In the genomic region with DNA sequence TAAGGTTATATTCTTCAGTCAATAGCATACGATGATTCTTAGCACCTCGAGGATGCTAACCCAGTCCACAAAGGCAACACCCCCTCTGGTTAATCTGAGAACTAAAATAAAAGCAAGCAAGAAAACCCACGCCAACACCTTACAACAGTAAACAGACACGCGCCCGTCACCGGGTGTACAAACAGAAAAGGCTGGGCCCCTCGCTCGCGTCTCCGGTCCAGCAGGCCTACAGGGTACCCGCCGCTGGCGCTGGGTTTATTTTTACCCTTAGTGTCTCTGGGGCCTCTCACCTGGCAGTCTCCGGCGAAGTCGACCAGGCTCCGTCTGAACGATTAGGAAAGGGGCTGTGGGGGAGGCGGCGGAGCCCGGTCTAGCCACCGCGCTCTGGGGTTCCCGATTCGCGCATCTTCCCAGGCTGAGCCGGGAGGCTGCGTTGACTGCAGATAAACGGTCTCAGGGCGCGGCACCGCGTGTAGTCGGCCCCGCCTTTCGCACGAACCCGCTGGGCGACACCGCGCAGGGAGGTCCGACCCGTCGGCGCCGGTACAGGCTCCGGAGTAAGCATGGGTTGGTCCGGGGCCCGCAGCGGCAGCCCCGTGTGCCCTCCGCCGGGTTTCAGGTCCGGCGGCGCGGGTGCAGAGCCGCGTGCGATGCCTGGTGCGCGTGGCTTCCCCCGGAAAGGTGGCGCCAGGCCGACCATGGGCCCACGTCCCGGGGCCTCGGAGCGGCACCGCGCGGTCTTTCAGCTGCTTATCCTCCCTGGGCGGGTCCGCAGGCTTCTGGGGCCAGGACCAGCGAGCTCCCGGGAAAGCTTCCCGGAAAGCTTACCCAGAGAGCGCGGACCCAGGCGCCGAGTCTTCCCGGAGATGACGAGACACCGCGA, we compare ENCODE assay signal across 1 cellular context.
TF ChIP-seq lines count a peak whose summit lies in the region.

A gene with protein sequence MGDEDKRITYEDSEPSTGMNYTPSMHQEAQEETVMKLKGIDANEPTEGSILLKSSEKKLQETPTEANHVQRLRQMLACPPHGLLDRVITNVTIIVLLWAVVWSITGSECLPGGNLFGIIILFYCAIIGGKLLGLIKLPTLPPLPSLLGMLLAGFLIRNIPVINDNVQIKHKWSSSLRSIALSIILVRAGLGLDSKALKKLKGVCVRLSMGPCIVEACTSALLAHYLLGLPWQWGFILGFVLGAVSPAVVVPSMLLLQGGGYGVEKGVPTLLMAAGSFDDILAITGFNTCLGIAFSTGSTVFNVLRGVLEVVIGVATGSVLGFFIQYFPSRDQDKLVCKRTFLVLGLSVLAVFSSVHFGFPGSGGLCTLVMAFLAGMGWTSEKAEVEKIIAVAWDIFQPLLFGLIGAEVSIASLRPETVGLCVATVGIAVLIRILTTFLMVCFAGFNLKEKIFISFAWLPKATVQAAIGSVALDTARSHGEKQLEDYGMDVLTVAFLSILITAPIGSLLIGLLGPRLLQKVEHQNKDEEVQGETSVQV (minus strand): TSS at position 868 of the 883 bp plus-strand sequence. CDS start 9,211 bp downstream, outside the sequence.

TF ChIP-seq in K562, 482 proteins besides CTCF, POLR2A, EP300 and RAD21 (continued from another document and continues in another):
- TF ChIP-seq, protein P1, sequence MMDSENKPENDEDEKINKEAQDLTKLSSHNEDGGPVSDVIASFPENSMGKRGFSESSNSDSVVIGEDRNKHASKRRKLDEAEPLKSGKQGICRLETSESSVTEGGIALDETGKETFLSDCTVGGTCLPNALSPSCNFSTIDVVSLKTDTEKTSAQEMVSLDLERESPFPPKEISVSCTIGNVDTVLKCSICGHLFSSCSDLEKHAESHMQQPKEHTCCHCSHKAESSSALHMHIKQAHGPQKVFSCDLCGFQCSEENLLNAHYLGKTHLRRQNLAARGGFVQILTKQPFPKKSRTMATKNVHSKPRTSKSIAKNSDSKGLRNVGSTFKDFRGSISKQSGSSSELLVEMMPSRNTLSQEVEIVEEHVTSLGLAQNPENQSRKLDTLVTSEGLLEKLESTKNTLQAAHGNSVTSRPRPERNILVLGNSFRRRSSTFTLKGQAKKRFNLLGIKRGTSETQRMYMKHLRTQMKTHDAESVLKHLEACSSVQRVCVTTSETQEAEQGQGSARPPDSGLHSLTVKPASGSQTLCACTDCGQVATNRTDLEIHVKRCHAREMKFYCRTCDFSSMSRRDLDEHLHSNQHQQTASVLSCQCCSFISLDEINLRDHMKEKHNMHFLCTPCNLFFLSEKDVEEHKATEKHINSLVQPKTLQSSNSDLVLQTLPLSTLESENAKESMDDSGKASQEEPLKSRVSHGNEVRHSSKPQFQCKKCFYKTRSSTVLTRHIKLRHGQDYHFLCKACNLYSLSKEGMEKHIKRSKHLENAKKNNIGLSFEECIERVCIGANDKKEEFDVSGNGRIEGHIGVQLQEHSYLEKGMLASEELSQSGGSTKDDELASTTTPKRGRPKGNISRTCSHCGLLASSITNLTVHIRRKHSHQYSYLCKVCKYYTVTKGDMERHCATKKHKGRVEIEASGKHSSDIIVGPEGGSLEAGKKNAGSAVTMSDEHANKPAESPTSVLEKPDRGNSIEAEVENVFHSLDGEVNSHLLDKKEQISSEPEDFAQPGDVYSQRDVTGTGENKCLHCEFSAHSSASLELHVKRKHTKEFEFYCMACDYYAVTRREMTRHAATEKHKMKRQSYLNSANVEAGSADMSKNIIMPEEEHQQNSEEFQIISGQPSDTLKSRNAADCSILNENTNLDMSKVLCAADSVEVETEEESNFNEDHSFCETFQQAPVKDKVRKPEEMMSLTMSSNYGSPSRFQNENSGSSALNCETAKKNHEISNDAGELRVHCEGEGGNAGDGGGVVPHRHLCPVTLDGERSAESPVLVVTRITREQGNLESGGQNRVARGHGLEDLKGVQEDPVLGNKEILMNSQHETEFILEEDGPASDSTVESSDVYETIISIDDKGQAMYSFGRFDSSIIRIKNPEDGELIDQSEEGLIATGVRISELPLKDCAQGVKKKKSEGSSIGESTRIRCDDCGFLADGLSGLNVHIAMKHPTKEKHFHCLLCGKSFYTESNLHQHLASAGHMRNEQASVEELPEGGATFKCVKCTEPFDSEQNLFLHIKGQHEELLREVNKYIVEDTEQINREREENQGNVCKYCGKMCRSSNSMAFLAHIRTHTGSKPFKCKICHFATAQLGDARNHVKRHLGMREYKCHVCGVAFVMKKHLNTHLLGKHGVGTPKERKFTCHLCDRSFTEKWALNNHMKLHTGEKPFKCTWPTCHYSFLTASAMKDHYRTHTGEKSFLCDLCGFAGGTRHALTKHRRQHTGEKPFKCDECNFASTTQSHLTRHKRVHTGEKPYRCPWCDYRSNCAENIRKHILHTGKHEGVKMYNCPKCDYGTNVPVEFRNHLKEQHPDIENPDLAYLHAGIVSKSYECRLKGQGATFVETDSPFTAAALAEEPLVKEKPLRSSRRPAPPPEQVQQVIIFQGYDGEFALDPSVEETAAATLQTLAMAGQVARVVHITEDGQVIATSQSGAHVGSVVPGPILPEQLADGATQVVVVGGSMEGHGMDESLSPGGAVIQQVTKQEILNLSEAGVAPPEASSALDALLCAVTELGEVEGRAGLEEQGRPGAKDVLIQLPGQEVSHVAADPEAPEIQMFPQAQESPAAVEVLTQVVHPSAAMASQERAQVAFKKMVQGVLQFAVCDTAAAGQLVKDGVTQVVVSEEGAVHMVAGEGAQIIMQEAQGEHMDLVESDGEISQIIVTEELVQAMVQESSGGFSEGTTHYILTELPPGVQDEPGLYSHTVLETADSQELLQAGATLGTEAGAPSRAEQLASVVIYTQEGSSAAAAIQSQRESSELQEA (IDR thresholded peaks at IDR 0.05; ENCODE audit: low read depth): no peak
- TF ChIP-seq ZNF696 (CRISPR knock-in tag; conservative IDR thresholded peaks at IDR 0.05): no peak
- no peak for TF ChIP-seq FOXJ3 (CRISPR knock-in tag; IDR thresholded peaks at IDR 0.05)
- no peak for TF ChIP-seq ZNF347 (CRISPR knock-in tag; IDR thresholded peaks at IDR 0.05; ENCODE audit: low read depth)
- peak; percentile 73 for TF ChIP-seq SMAD4 (CRISPR knock-in tag; conservative IDR thresholded peaks at IDR 0.05)
- TF ChIP-seq STAT5B (CRISPR knock-in tag; IDR thresholded peaks at IDR 0.05): no peak
- peak; percentile 93; the same call in 1 of the 2 replicates for TF ChIP-seq ZNF232 (CRISPR knock-in tag; IDR thresholded peaks at IDR 0.05)
- no peak for TF ChIP-seq KAT8 (IDR thresholded peaks at IDR 0.05; ENCODE audit: low read depth)
- TF ChIP-seq DDX20 (tag; IDR thresholded peaks at IDR 0.05; ENCODE audit: low read depth): no peak
- no peak for TF ChIP-seq ZNF668 (CRISPR knock-in tag; IDR thresholded peaks at IDR 0.05)
- TF ChIP-seq MEF2D (tag; conservative IDR thresholded peaks at IDR 0.05; ENCODE audit: low read depth): no peak
- 0 out of 2 replicates have a peak, but pooled peaks have one; percentile 23 for TF ChIP-seq ZNF134 (CRISPR knock-in tag; conservative IDR thresholded peaks at IDR 0.05)
- TF ChIP-seq, protein P2, sequence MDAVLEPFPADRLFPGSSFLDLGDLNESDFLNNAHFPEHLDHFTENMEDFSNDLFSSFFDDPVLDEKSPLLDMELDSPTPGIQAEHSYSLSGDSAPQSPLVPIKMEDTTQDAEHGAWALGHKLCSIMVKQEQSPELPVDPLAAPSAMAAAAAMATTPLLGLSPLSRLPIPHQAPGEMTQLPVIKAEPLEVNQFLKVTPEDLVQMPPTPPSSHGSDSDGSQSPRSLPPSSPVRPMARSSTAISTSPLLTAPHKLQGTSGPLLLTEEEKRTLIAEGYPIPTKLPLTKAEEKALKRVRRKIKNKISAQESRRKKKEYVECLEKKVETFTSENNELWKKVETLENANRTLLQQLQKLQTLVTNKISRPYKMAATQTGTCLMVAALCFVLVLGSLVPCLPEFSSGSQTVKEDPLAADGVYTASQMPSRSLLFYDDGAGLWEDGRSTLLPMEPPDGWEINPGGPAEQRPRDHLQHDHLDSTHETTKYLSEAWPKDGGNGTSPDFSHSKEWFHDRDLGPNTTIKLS (IDR thresholded peaks at IDR 0.05; ENCODE audit: borderline replicate concordance, low read depth): peak; percentile 70; the same call in 1 of the 2 replicates
- 0 out of 2 replicates have a peak, but pooled peaks have one; percentile 6 for TF ChIP-seq SOX6 (IDR thresholded peaks at IDR 0.05)
- no peak for TF ChIP-seq SAP30 (IDR thresholded peaks at IDR 0.05; ENCODE audit: borderline replicate concordance, insufficient read depth, low read depth, low read length, poor library complexity, severe bottlenecking)
- TF ChIP-seq ZNF212 (CRISPR knock-in tag; IDR thresholded peaks at IDR 0.05): no peak
- peak; percentile 80 for TF ChIP-seq FUS (optimal IDR thresholded peaks at IDR 0.05; ENCODE audit: low read depth, low read length)
- TF ChIP-seq, protein P3, sequence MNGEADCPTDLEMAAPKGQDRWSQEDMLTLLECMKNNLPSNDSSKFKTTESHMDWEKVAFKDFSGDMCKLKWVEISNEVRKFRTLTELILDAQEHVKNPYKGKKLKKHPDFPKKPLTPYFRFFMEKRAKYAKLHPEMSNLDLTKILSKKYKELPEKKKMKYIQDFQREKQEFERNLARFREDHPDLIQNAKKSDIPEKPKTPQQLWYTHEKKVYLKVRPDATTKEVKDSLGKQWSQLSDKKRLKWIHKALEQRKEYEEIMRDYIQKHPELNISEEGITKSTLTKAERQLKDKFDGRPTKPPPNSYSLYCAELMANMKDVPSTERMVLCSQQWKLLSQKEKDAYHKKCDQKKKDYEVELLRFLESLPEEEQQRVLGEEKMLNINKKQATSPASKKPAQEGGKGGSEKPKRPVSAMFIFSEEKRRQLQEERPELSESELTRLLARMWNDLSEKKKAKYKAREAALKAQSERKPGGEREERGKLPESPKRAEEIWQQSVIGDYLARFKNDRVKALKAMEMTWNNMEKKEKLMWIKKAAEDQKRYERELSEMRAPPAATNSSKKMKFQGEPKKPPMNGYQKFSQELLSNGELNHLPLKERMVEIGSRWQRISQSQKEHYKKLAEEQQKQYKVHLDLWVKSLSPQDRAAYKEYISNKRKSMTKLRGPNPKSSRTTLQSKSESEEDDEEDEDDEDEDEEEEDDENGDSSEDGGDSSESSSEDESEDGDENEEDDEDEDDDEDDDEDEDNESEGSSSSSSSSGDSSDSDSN (IDR thresholded peaks at IDR 0.05; ENCODE audit: borderline replicate concordance in 1 of 2, low read depth in 2 of 2, low read length in 2 of 2): peak; percentile 80 to 86; a peak in 3 of 4 replicates
- TF ChIP-seq, protein P4, sequence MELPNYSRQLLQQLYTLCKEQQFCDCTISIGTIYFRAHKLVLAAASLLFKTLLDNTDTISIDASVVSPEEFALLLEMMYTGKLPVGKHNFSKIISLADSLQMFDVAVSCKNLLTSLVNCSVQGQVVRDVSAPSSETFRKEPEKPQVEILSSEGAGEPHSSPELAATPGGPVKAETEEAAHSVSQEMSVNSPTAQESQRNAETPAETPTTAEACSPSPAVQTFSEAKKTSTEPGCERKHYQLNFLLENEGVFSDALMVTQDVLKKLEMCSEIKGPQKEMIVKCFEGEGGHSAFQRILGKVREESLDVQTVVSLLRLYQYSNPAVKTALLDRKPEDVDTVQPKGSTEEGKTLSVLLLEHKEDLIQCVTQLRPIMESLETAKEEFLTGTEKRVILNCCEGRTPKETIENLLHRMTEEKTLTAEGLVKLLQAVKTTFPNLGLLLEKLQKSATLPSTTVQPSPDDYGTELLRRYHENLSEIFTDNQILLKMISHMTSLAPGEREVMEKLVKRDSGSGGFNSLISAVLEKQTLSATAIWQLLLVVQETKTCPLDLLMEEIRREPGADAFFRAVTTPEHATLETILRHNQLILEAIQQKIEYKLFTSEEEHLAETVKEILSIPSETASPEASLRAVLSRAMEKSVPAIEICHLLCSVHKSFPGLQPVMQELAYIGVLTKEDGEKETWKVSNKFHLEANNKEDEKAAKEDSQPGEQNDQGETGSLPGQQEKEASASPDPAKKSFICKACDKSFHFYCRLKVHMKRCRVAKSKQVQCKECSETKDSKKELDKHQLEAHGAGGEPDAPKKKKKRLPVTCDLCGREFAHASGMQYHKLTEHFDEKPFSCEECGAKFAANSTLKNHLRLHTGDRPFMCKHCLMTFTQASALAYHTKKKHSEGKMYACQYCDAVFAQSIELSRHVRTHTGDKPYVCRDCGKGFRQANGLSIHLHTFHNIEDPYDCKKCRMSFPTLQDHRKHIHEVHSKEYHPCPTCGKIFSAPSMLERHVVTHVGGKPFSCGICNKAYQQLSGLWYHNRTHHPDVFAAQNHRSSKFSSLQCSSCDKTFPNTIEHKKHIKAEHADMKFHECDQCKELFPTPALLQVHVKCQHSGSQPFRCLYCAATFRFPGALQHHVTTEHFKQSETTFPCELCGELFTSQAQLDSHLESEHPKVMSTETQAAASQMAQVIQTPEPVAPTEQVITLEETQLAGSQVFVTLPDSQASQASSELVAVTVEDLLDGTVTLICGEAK (IDR thresholded peaks at IDR 0.05): no peak
- TF ChIP-seq, protein P4 (CRISPR knock-in tag; IDR thresholded peaks at IDR 0.05): peak; percentile 52; the same call in 1 of the 2 replicates
- TF ChIP-seq SMARCE1 (IDR thresholded peaks at IDR 0.05): no peak
- TF ChIP-seq, protein P5, sequence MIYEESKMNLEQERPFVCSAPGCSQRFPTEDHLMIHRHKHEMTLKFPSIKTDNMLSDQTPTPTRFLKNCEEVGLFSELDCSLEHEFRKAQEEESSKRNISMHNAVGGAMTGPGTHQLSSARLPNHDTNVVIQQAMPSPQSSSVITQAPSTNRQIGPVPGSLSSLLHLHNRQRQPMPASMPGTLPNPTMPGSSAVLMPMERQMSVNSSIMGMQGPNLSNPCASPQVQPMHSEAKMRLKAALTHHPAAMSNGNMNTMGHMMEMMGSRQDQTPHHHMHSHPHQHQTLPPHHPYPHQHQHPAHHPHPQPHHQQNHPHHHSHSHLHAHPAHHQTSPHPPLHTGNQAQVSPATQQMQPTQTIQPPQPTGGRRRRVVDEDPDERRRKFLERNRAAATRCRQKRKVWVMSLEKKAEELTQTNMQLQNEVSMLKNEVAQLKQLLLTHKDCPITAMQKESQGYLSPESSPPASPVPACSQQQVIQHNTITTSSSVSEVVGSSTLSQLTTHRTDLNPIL (CRISPR knock-in tag; IDR thresholded peaks at IDR 0.05): no peak
- peak; percentile 95 for TF ChIP-seq EP400 (IDR thresholded peaks at IDR 0.05)
- TF ChIP-seq SAFB2 (IDR thresholded peaks at IDR 0.05; ENCODE audit: borderline replicate concordance, low read depth, low read length, severe bottlenecking): no peak
- no peak for TF ChIP-seq BCOR (IDR thresholded peaks at IDR 0.05)
- TF ChIP-seq GATAD2A (IDR thresholded peaks at IDR 0.05): no peak
